ENCODE assay signal across 18 cellular contexts in the genomic region with DNA sequence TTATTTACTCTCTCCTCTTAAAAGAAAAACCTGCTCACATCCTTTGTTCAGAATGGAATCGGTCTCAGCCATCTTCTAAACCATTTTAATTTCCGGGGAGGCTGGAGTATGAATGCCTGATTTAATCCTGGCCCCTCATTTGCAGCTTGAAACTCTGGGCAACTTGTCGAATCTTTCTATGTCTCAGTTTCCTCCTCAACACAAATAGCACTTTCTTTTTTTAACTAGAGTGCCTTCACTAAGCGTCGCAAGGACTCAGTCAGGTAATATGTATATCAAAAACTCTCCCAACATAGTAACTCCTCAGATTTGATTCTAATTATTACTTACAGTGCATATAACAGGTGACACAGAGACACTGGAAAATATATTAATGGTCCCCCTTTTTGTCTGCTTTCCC. TPM values are rescaled to one million over a fixed set of nuclear protein-coding genes. Genes with fewer than 3 reads are reported as not detected.
DNase-seq lines count a peak whose midpoint lies in the region; ATAC-seq and TF ChIP-seq lines count a peak whose summit lies in the region.
"Had no signal": no experiment of that assay in that cellular context is flagged by ENCODE, and none has a peak within 500 bp of the region (broad histone marks: within the 10 kb centered on the region; RNA-seq: fewer than 3 reads in every experiment).

No MANE protein-coding gene starts in this region.

- H3K9me3 Mint-ChIP-seq in dendritic cell treated with granulocyte-macrophage colony-stimulating factor and Interleukin-4, amounts not matched to agents 40 ng/mL and 50 ng/mL, for 4 days = no peaks in the 10 kb centered on the region
- H3K9me3 Mint-ChIP-seq in stimulated activated naive B cell treated with anti-CD40 and anti-IgM and Interleukin-4, amounts not matched to agents 10 μg/mL and 1 μg/mL and 100 μg/mL, for 72 hours = peaks cover 1 to 3% of the 10 kb centered on the region in 2 donors

- H3K27me3 ChIP-seq in OCI-LY1 (ENCODE audit: insufficient read depth, low read length) = no peaks in the 10 kb centered on the region
- H3K27me3 ChIP-seq in MG63 = no peaks in the 10 kb centered on the region
- H3K27me3 ChIP-seq: right lobe of liver, thyroid gland had no signal

- H3K9ac ChIP-seq in OCI-LY1 (ENCODE audit: low read length) = peak overlapping the region; percentile 29; the same call in 1 of the 2 replicates

- no peak for TF ChIP-seq CTCF in OCI-LY1 (IDR thresholded peaks at IDR 0.05; ENCODE audit: low read length)

- H3K4me1 Mint-ChIP-seq in dendritic cell treated with granulocyte-macrophage colony-stimulating factor and Interleukin-4, amounts not matched to agents 40 ng/mL and 50 ng/mL, for 4 days (ENCODE audit: low read depth) = peaks cover 63% of the 10 kb centered on the region
- H3K4me1 Mint-ChIP-seq in stimulated activated naive B cell treated with anti-CD40 and anti-IgM and Interleukin-4, amounts not matched to agents 10 μg/mL and 1 μg/mL and 100 μg/mL, for 72 hours = peaks cover 56 to 81% of the 10 kb centered on the region in 2 donors

- peaks cover 23% of the 10 kb centered on the region for H3F3A ChIP-seq in OCI-LY1 (ENCODE audit: insufficient read depth, low read length)

- ATAC-seq in stimulated activated naive B cell treated with anti-CD40 and anti-IgM and Interleukin-4, amounts not matched to agents 10 μg/mL and 1 μg/mL and 100 μg/mL, for 72 hours (replicated peaks) = no peak
- ATAC-seq in HG02759 (IDR thresholded peaks at IDR 0.05; ENCODE audit: unreplicated experiment) = no peak
- ATAC-seq: HCT116, right lobe of liver had no signal

- H3K9me3 ChIP-seq in OCI-LY1 (ENCODE audit: low read length) (no peaks in the 10 kb centered on the region), MG63 (no peaks in the 10 kb centered on the region)
- H3K9me3 ChIP-seq: Caco-2, right lobe of liver, thyroid gland had no signal

- H4K20me1 ChIP-seq in OCI-LY1 (ENCODE audit: insufficient read depth, low read length) = no peaks in the 10 kb centered on the region

- peaks cover 82% of the 10 kb centered on the region for H3K36me3 Mint-ChIP-seq in dendritic cell treated with granulocyte-macrophage colony-stimulating factor and Interleukin-4, amounts not matched to agents 40 ng/mL and 50 ng/mL, for 4 days (ENCODE audit: low read depth)
- peaks cover 58 to 74% of the 10 kb centered on the region in 2 donors for H3K36me3 Mint-ChIP-seq in stimulated activated naive B cell treated with anti-CD40 and anti-IgM and Interleukin-4, amounts not matched to agents 10 μg/mL and 1 μg/mL and 100 μg/mL, for 72 hours

- peak overlapping the region; percentile 50 for H3K4me2 ChIP-seq in OCI-LY1 (ENCODE audit: low read length)

- no peaks in the 10 kb centered on the region for H3K79me2 ChIP-seq in OCI-LY1 (ENCODE audit: insufficient read depth, low read length)

- H3K36me3 ChIP-seq in OCI-LY1 (ENCODE audit: insufficient read depth, low read length) (peaks cover 61% of the 10 kb centered on the region), MG63 (peaks cover 83% of the 10 kb centered on the region)

- peak overlapping the region; percentile 30 for H3K27ac Mint-ChIP-seq in dendritic cell treated with granulocyte-macrophage colony-stimulating factor and Interleukin-4, amounts not matched to agents 40 ng/mL and 50 ng/mL, for 4 days
- peak overlapping the region; percentile 43 for H3K27ac Mint-ChIP-seq in stimulated activated naive B cell treated with anti-CD40 and anti-IgM and Interleukin-4, amounts not matched to agents 10 μg/mL and 1 μg/mL and 100 μg/mL, for 72 hours

- H3K9me2 ChIP-seq in OCI-LY1 (ENCODE audit: low read depth, low read length) = no peaks in the 10 kb centered on the region

- in situ Hi-C loops in G401 (cut with HindIII; ENCODE audit: low sequenced_read_pairs) = no loop called here

- intact Hi-C loops in dendritic cell treated with granulocyte-macrophage colony-stimulating factor and Interleukin-4, amounts not matched to agents 40 ng/mL and 50 ng/mL, for 4 days (cut with micrococcal nuclease) = no loop called here

- H3K4me1 ChIP-seq in OCI-LY1 (ENCODE audit: insufficient read depth, low read length, severe bottlenecking) = peaks cover 84% of the 10 kb centered on the region
- H3K4me1 ChIP-seq: Caco-2 had no signal

- H3K27me3 Mint-ChIP-seq in dendritic cell treated with granulocyte-macrophage colony-stimulating factor and Interleukin-4, amounts not matched to agents 40 ng/mL and 50 ng/mL, for 4 days = no peaks in the 10 kb centered on the region
- no peaks in the 10 kb centered on the region for H3K27me3 Mint-ChIP-seq in stimulated activated naive B cell treated with anti-CD40 and anti-IgM and Interleukin-4, amounts not matched to agents 10 μg/mL and 1 μg/mL and 100 μg/mL, for 72 hours

- H3K4me3 ChIP-seq in OCI-LY1 (ENCODE audit: low read depth, low read length, poor library complexity, severe bottlenecking) = no peak overlapping the region
- H3K4me3 ChIP-seq in MG63 = no peak overlapping the region
- H3K4me3 ChIP-seq: right lobe of liver, thyroid gland had no signal

- peak; percentile 43 for DNase-seq in G401 (ENCODE audit: low spot score)
- DNase-seq in stimulated activated naive B cell treated with anti-CD40 and anti-IgM and Interleukin-4, amounts not matched to agents 10 μg/mL and 1 μg/mL and 100 μg/mL, for 72 hours = no peak
- no peak for DNase-seq in activated CD4-positive, alpha-beta T cell treated with anti-CD3 and anti-CD28 coated beads, Interleukin-2, amount 50 U/mL, for 1 hour
- no peak for DNase-seq in MG63
- DNase-seq: amniotic stem cell; Caco-2; caudate nucleus; effector CD4-positive, alpha-beta T cell; NCI-H1105; NCI-H2081 treated with DMSO at 0.1 percent for 48 hours; NCI-H446 treated with DMSO at 0.1 percent for 48 hours; stimulated activated naive CD4-positive, alpha-beta T cell treated with Interleukin-2 at 50 U/mL for 16 hours; thyroid gland had no signal

- H3K27ac ChIP-seq in OCI-LY1 (ENCODE audit: low read depth, low read length, poor library complexity, severe bottlenecking) = peak overlapping the region; percentile 80
- H3K27ac ChIP-seq: right lobe of liver, thyroid gland had no signal

- no peak overlapping the region for H3K4me3 Mint-ChIP-seq in dendritic cell treated with granulocyte-macrophage colony-stimulating factor and Interleukin-4, amounts not matched to agents 40 ng/mL and 50 ng/mL, for 4 days
- H3K4me3 Mint-ChIP-seq in stimulated activated naive B cell treated with anti-CD40 and anti-IgM and Interleukin-4, amounts not matched to agents 10 μg/mL and 1 μg/mL and 100 μg/mL, for 72 hours = no peak overlapping the region

- no peak overlapping the region for H2AFZ ChIP-seq in OCI-LY1 (ENCODE audit: low read length)

RNA-seq across cellular contexts. Expression of gene SNN, which starts 18.5 kb away (rescaled TPM):
- total RNA-seq in G401 (2014; rRNA removed; shearing (Covaris generic)) = 18.2 and 28.1 TPM in 2 replicates
- total RNA-seq in MG63 (2014; rRNA removed; shearing (Covaris generic); ENCODE audit: low replicate concordance) = 11.8 and 18.8 TPM in 2 replicates

RNA-seq across cellular contexts. Expression of gene TXNDC11, which starts 55.9 kb away (rescaled TPM):
- total RNA-seq in G401 (2014; rRNA removed; shearing (Covaris generic)) = 25.4 and 31.9 TPM in 2 replicates
- 41.0 and 47.2 TPM in 2 replicates for total RNA-seq in MG63 (2014; rRNA removed; shearing (Covaris generic); ENCODE audit: low replicate concordance)
